14 cellular contexts compared by ENCODE assay signal in genomic region chr1:159827102-159827490, GRCh38. TPM values are rescaled to one million over a fixed set of nuclear protein-coding genes. Genes with fewer than 3 reads are reported as not detected.
DNase-seq lines count a peak whose midpoint lies in the region; ATAC-seq and TF ChIP-seq lines count a peak whose summit lies in the region.
"Had no signal": no experiment of that assay in that cellular context is flagged by ENCODE, and none has a peak within 500 bp of the region (broad histone marks: within the 10 kb centered on the region; RNA-seq: fewer than 3 reads in every experiment).

No MANE protein-coding gene starts in this region.

- peaks cover 5% of the 10 kb centered on the region for H3K9me3 Mint-ChIP-seq in activated naive CD4-positive, alpha-beta T cell treated with anti-CD3 and anti-CD28 coated beads, Interleukin-2, amount 50 U/mL, for 24 hours
- no peaks in the 10 kb centered on the region for H3K9me3 Mint-ChIP-seq in activated T-helper 1 cell treated with anti-CD3 and anti-CD28 coated beads, Interleukin-12 subunit alpha, Interleukin-12 subunit beta, Interleukin-2, Interleukin-4 antibody, amounts not matched to agents 30 ng/mL and 10 ng/mL and 1 ng/mL, durations not matched to agents 14 hours and 24 hours and 36 hours
- H3K9me3 Mint-ChIP-seq: mesothelial cell of epicardium had no signal

- H3K9me3 ChIP-seq in lower lobe of right lung, result no peaks in the 10 kb centered on the region
- H3K9me3 ChIP-seq in thymus (ENCODE audit: control insufficient read depth), result no peaks in the 10 kb centered on the region
- H3K9me3 ChIP-seq: uterus had no signal

- no peaks in the 10 kb centered on the region for H3K27me3 Mint-ChIP-seq in activated naive CD4-positive, alpha-beta T cell treated with anti-CD3 and anti-CD28 coated beads, Interleukin-2, amount 50 U/mL, for 24 hours
- H3K27me3 Mint-ChIP-seq in activated T-helper 1 cell treated with anti-CD3 and anti-CD28 coated beads, Interleukin-12 subunit alpha, Interleukin-12 subunit beta, Interleukin-2, Interleukin-4 antibody, amounts not matched to agents 30 ng/mL and 10 ng/mL and 1 ng/mL, durations not matched to agents 14 hours and 24 hours and 36 hours (ENCODE audit: insufficient read depth), result peaks cover 47% of the 10 kb centered on the region

- no peak for TF ChIP-seq CTCF in lower lobe of right lung (IDR thresholded peaks at IDR 0.05)

- no peak for DNase-seq in activated naive CD4-positive, alpha-beta T cell (lab: John Stamatoyannopoulos, UW)
- no peak for DNase-seq in activated T-helper 1 cell treated with anti-CD3 and anti-CD28 coated beads, Interleukin-12 subunit alpha, Interleukin-12 subunit beta, Interleukin-2, Interleukin-4 antibody, amounts not matched to agents 30 ng/mL and 10 ng/mL and 1 ng/mL, durations not matched to agents 14 hours and 24 hours and 36 hours (ENCODE audit: low spot score)
- DNase-seq in lower lobe of right lung (peak; percentile 39), NCI-H187 treated with DMSO at 0.1 percent for 48 hours (lab: John Stamatoyannopoulos, UW) (no peak), LoVo (ENCODE audit: low spot score) (no peak)
- DNase-seq: foreskin keratinocyte, kidney glomerular epithelial cell, NCI-H146, uterus had no signal

- H3K4me3 Mint-ChIP-seq in activated naive CD4-positive, alpha-beta T cell treated with anti-CD3 and anti-CD28 coated beads, Interleukin-2, amount 50 U/mL, for 24 hours, result no peak overlapping the region
- H3K4me3 Mint-ChIP-seq in activated T-helper 1 cell treated with anti-CD3 and anti-CD28 coated beads, Interleukin-12 subunit alpha, Interleukin-12 subunit beta, Interleukin-2, Interleukin-4 antibody, amounts not matched to agents 30 ng/mL and 10 ng/mL and 1 ng/mL, durations not matched to agents 14 hours and 24 hours and 36 hours, result peak overlapping the region; percentile 19
- H3K4me3 Mint-ChIP-seq: mesothelial cell of epicardium had no signal

- H3K36me3 Mint-ChIP-seq in activated naive CD4-positive, alpha-beta T cell treated with anti-CD3 and anti-CD28 coated beads, Interleukin-2, amount 50 U/mL, for 24 hours, result peaks cover 1% of the 10 kb centered on the region
- peaks cover 3% of the 10 kb centered on the region for H3K36me3 Mint-ChIP-seq in activated T-helper 1 cell treated with anti-CD3 and anti-CD28 coated beads, Interleukin-12 subunit alpha, Interleukin-12 subunit beta, Interleukin-2, Interleukin-4 antibody, amounts not matched to agents 30 ng/mL and 10 ng/mL and 1 ng/mL, durations not matched to agents 14 hours and 24 hours and 36 hours (ENCODE audit: low read depth)
- H3K36me3 Mint-ChIP-seq: mesothelial cell of epicardium had no signal

- WGBS in thymus, result 98% methylated on average over 6 of the region's 6 CpGs

- ATAC-seq in lower lobe of right lung (peak in 1 of 2 donors; percentile 15), GM21619 (IDR thresholded peaks at IDR 0.05; ENCODE audit: unreplicated experiment) (no peak)
- ATAC-seq: foreskin keratinocyte had no signal

- H3K36me3 ChIP-seq in lower lobe of right lung (no peaks in the 10 kb centered on the region), thymus (ENCODE audit: control insufficient read depth, insufficient read depth) (no peaks in the 10 kb centered on the region)
- H3K36me3 ChIP-seq: uterus had no signal

- H3K27ac Mint-ChIP-seq in activated naive CD4-positive, alpha-beta T cell treated with anti-CD3 and anti-CD28 coated beads, Interleukin-2, amount 50 U/mL, for 24 hours, result peak overlapping the region; percentile 52
- peak overlapping the region; percentile 69 for H3K27ac Mint-ChIP-seq in activated T-helper 1 cell treated with anti-CD3 and anti-CD28 coated beads, Interleukin-12 subunit alpha, Interleukin-12 subunit beta, Interleukin-2, Interleukin-4 antibody, amounts not matched to agents 30 ng/mL and 10 ng/mL and 1 ng/mL, durations not matched to agents 14 hours and 24 hours and 36 hours
- H3K27ac Mint-ChIP-seq: mesothelial cell of epicardium had no signal

- H3K27me3 ChIP-seq in lower lobe of right lung (ENCODE audit: low read depth) (no peaks in the 10 kb centered on the region), thymus (ENCODE audit: control insufficient read depth, insufficient read depth) (no peaks in the 10 kb centered on the region)
- H3K27me3 ChIP-seq: uterus had no signal

- H3K27ac ChIP-seq in lower lobe of right lung, result peak overlapping the region; percentile 38
- H3K27ac ChIP-seq in thymus (ENCODE audit: low read depth), result peak overlapping the region; percentile 31
- H3K27ac ChIP-seq: foreskin keratinocyte, uterus had no signal

- peaks cover 45% of the 10 kb centered on the region for H3K4me1 Mint-ChIP-seq in activated naive CD4-positive, alpha-beta T cell treated with anti-CD3 and anti-CD28 coated beads, Interleukin-2, amount 50 U/mL, for 24 hours
- H3K4me1 Mint-ChIP-seq in activated T-helper 1 cell treated with anti-CD3 and anti-CD28 coated beads, Interleukin-12 subunit alpha, Interleukin-12 subunit beta, Interleukin-2, Interleukin-4 antibody, amounts not matched to agents 30 ng/mL and 10 ng/mL and 1 ng/mL, durations not matched to agents 14 hours and 24 hours and 36 hours (ENCODE audit: low read depth), result peaks cover 54% of the 10 kb centered on the region

- intact Hi-C loops in activated T-helper 1 cell treated with anti-CD3 and anti-CD28 coated beads, Interleukin-12 subunit alpha, Interleukin-12 subunit beta, Interleukin-2, Interleukin-4 antibody, amounts not matched to agents 30 ng/mL and 10 ng/mL and 1 ng/mL, durations not matched to agents 14 hours and 24 hours and 36 hours (cut with micrococcal nuclease), result loop anchor here (2.0 kb wide), 1 partner anchor 62 kb away; no protein-coding TSS in a partner anchor
- intact Hi-C loops in lower lobe of right lung (cut with DNase I), result no loop called here

- H3K4me1 ChIP-seq in lower lobe of right lung, result peaks cover 59% of the 10 kb centered on the region
- H3K4me1 ChIP-seq in thymus (ENCODE audit: control insufficient read depth, insufficient read depth, low read length), result peaks cover 9% of the 10 kb centered on the region
- H3K4me1 ChIP-seq: foreskin keratinocyte, uterus had no signal

- peak overlapping the region; percentile 45 for H3K4me3 ChIP-seq in lower lobe of right lung
- H3K4me3 ChIP-seq in thymus (ENCODE audit: low read length), result no peak overlapping the region
- H3K4me3 ChIP-seq: uterus had no signal

RNA-seq across cellular contexts. Expression of gene SLAMF8, which starts 0.4 kb away (rescaled TPM):
- total RNA-seq in activated T-helper 1 cell treated with anti-CD3 and anti-CD28 coated beads, Interleukin-12 subunit alpha, Interleukin-12 subunit beta, Interleukin-2, Interleukin-4 antibody, amounts not matched to agents 30 ng/mL and 10 ng/mL and 1 ng/mL, durations not matched to agents 14 hours and 24 hours and 36 hours, result 0.49 and 0.69 TPM in 2 replicates
- total RNA-seq in lower lobe of right lung, result 51.2 TPM
- polyA plus RNA-seq in thymus, result 13.3 TPM
- total RNA-seq: foreskin keratinocyte, H1, mesothelial cell of epicardium had no signal
- polyA plus RNA-seq: foreskin keratinocyte, H1 had no signal

RNA-seq across cellular contexts. Expression of gene FCRL6, which starts 24.9 kb away (rescaled TPM):
- total RNA-seq in activated T-helper 1 cell treated with anti-CD3 and anti-CD28 coated beads, Interleukin-12 subunit alpha, Interleukin-12 subunit beta, Interleukin-2, Interleukin-4 antibody, amounts not matched to agents 30 ng/mL and 10 ng/mL and 1 ng/mL, durations not matched to agents 14 hours and 24 hours and 36 hours, result not detected in 2 replicates
- 2.3 TPM for total RNA-seq in lower lobe of right lung
- 0.57 TPM for polyA plus RNA-seq in thymus
- total RNA-seq: foreskin keratinocyte, H1 had no signal
- polyA plus RNA-seq: foreskin keratinocyte, H1 had no signal

RNA-seq across cellular contexts. Expression of gene VSIG8, which starts 35.4 kb away (rescaled TPM):
- not detected in 2 replicates for total RNA-seq in activated T-helper 1 cell treated with anti-CD3 and anti-CD28 coated beads, Interleukin-12 subunit alpha, Interleukin-12 subunit beta, Interleukin-2, Interleukin-4 antibody, amounts not matched to agents 30 ng/mL and 10 ng/mL and 1 ng/mL, durations not matched to agents 14 hours and 24 hours and 36 hours
- 0.35 TPM for total RNA-seq in lower lobe of right lung
- 2.6 TPM for polyA plus RNA-seq in thymus
- total RNA-seq: H1, mesothelial cell of epicardium had no signal
- polyA plus RNA-seq: H1 had no signal

RNA-seq across cellular contexts. Expression of gene DUSP23, which starts 46.3 kb away (rescaled TPM):
- total RNA-seq in activated T-helper 1 cell treated with anti-CD3 and anti-CD28 coated beads, Interleukin-12 subunit alpha, Interleukin-12 subunit beta, Interleukin-2, Interleukin-4 antibody, amounts not matched to agents 30 ng/mL and 10 ng/mL and 1 ng/mL, durations not matched to agents 14 hours and 24 hours and 36 hours, result 22.4 and 23.4 TPM in 2 replicates
- total RNA-seq in lower lobe of right lung, result 55.5 TPM
- polyA plus RNA-seq in thymus, result 162 TPM

Comparison
In these comparisons a context has a peak if more than half of its experiments do, and no peak if none do; other contexts are left out.
1. RNA of gene SLAMF8, which starts 0.4 kb away (total RNA-seq): 51.2 TPM in lower lobe of right lung (single experiment); 0.49 to 0.69 TPM in activated T-helper 1 cell treated with anti-CD3 and anti-CD28 coated beads, Interleukin-12 subunit alpha, Interleukin-12 subunit beta, Interleukin-2, Interleukin-4 antibody, amounts not matched to agents 30 ng/mL and 10 ng/mL and 1 ng/mL, durations not matched to agents 14 hours and 24 hours and 36 hours; every median in the first group is over 10 times any median in the second.